ENCODE assay signal across 20 cellular contexts in genomic region chr11:69242583-69242940, GRCh38. TPM values are rescaled to one million over a fixed set of nuclear protein-coding genes. Genes with fewer than 3 reads are reported as not detected.
DNase-seq lines count a peak whose midpoint lies in the region; ATAC-seq, FAIRE-seq and TF ChIP-seq lines count a peak whose summit lies in the region.
"Had no signal": no experiment of that assay in that cellular context is flagged by ENCODE, and none has a peak within 500 bp of the region (broad histone marks: within the 10 kb centered on the region; RNA-seq: fewer than 3 reads in every experiment).

No MANE protein-coding gene starts in this region.

- no peak for ATAC-seq in CD8-positive, alpha-beta T cell
- ATAC-seq in mucosa of descending colon (peak; percentile 22), GM21515 (IDR thresholded peaks at IDR 0.05; ENCODE audit: unreplicated experiment) (no peak)

- POLR2A ChIA-PET in CD8-positive, alpha-beta T cell (lab: Charles Lee) = interaction anchor here (0.8 to 1.0 kb wide), 2 partner anchors 54 to 91 kb away, joined by 3 to 4 read pairs; no protein-coding TSS in a partner anchor

- H3K27me3 Mint-ChIP-seq in CD8-positive, alpha-beta T cell (ENCODE audit: low read depth) = no peaks in the 10 kb centered on the region
- H3K27me3 Mint-ChIP-seq in activated T-helper 1 cell treated with anti-CD3 and anti-CD28 coated beads, Interleukin-12 subunit alpha, Interleukin-12 subunit beta, Interleukin-2, Interleukin-4 antibody, amounts not matched to agents 30 ng/mL and 10 ng/mL and 1 ng/mL, durations not matched to agents 14 hours and 24 hours and 36 hours (ENCODE audit: insufficient read depth) = peaks cover 5% of the 10 kb centered on the region

- H3K4me1 ChIP-seq in CD8-positive, alpha-beta T cell (ENCODE audit: insufficient read depth, low read length) = peaks cover 12% of the 10 kb centered on the region
- no peaks in the 10 kb centered on the region for H3K4me1 ChIP-seq in mucosa of descending colon (ENCODE audit: low read depth)
- H3K4me1 ChIP-seq: SJSA1 had no signal

- H3K27me3 ChIP-seq in CD8-positive, alpha-beta T cell (ENCODE audit: insufficient read depth, low read length) = no peaks in the 10 kb centered on the region
- H3K27me3 ChIP-seq: esophagus squamous epithelium had no signal

- H3K36me3 ChIP-seq in CD8-positive, alpha-beta T cell (ENCODE audit: insufficient read depth, low read length) = no peaks in the 10 kb centered on the region
- H3K36me3 ChIP-seq in mucosa of descending colon (ENCODE audit: low read depth) = no peaks in the 10 kb centered on the region
- H3K36me3 ChIP-seq: esophagus squamous epithelium, SJSA1 had no signal

- TF ChIP-seq POLR2A in GM12892 (IDR thresholded peaks at IDR 0.05; ENCODE audit: low read depth, low read length) = no peak

- TF ChIP-seq CTCF in CD8-positive, alpha-beta T cell (IDR thresholded peaks at IDR 0.05) = no peak
- TF ChIP-seq CTCF in mucosa of descending colon (IDR thresholded peaks at IDR 0.05) = no peak

- H3K36me3 Mint-ChIP-seq in CD8-positive, alpha-beta T cell = no peaks in the 10 kb centered on the region
- no peaks in the 10 kb centered on the region for H3K36me3 Mint-ChIP-seq in activated T-helper 1 cell treated with anti-CD3 and anti-CD28 coated beads, Interleukin-12 subunit alpha, Interleukin-12 subunit beta, Interleukin-2, Interleukin-4 antibody, amounts not matched to agents 30 ng/mL and 10 ng/mL and 1 ng/mL, durations not matched to agents 14 hours and 24 hours and 36 hours (ENCODE audit: low read depth)

- no peaks in the 10 kb centered on the region for H3K9me3 ChIP-seq in CD8-positive, alpha-beta T cell (ENCODE audit: low read length)
- H3K9me3 ChIP-seq in mucosa of descending colon = no peaks in the 10 kb centered on the region
- H3K9me3 ChIP-seq: esophagus squamous epithelium had no signal

- no peak overlapping the region for H3K27ac ChIP-seq in CD8-positive, alpha-beta T cell (ENCODE audit: low read depth, low read length)
- H3K27ac ChIP-seq: esophagus squamous epithelium, HL-60, SJSA1, VCaP had no signal

- peaks cover 15% of the 10 kb centered on the region for H3K4me1 Mint-ChIP-seq in CD8-positive, alpha-beta T cell (ENCODE audit: low read depth)
- H3K4me1 Mint-ChIP-seq in activated T-helper 1 cell treated with anti-CD3 and anti-CD28 coated beads, Interleukin-12 subunit alpha, Interleukin-12 subunit beta, Interleukin-2, Interleukin-4 antibody, amounts not matched to agents 30 ng/mL and 10 ng/mL and 1 ng/mL, durations not matched to agents 14 hours and 24 hours and 36 hours (ENCODE audit: low read depth) = peaks cover 34% of the 10 kb centered on the region

- CTCF ChIA-PET in CD8-positive, alpha-beta T cell (lab: Charles Lee) = no interaction called here

- FAIRE-seq in GM12892 (lab: Jason Lieb, UNC) = no peak
- FAIRE-seq: astrocyte had no signal

- peak overlapping the region; percentile 80 for H3K27ac Mint-ChIP-seq in CD8-positive, alpha-beta T cell
- peak overlapping the region; percentile 21 for H3K27ac Mint-ChIP-seq in activated T-helper 1 cell treated with anti-CD3 and anti-CD28 coated beads, Interleukin-12 subunit alpha, Interleukin-12 subunit beta, Interleukin-2, Interleukin-4 antibody, amounts not matched to agents 30 ng/mL and 10 ng/mL and 1 ng/mL, durations not matched to agents 14 hours and 24 hours and 36 hours
- H3K27ac Mint-ChIP-seq: dendritic cell treated with granulocyte-macrophage colony-stimulating factor and Interleukin-4, amounts not matched to agents 40 ng/mL and 50 ng/mL, for 4 days; progenitor cell of endocrine pancreas had no signal

- intact Hi-C loops in CD8-positive, alpha-beta T cell (cut with DNase I, micrococcal nuclease) = no loop called here
- intact Hi-C loops in activated T-helper 1 cell treated with anti-CD3 and anti-CD28 coated beads, Interleukin-12 subunit alpha, Interleukin-12 subunit beta, Interleukin-2, Interleukin-4 antibody, amounts not matched to agents 30 ng/mL and 10 ng/mL and 1 ng/mL, durations not matched to agents 14 hours and 24 hours and 36 hours (cut with micrococcal nuclease) = no loop called here
- intact Hi-C loops in mucosa of descending colon (cut with DNase I, micrococcal nuclease) = no loop called here

- no peak overlapping the region for H3K4me3 Mint-ChIP-seq in CD8-positive, alpha-beta T cell
- no peak overlapping the region for H3K4me3 Mint-ChIP-seq in activated T-helper 1 cell treated with anti-CD3 and anti-CD28 coated beads, Interleukin-12 subunit alpha, Interleukin-12 subunit beta, Interleukin-2, Interleukin-4 antibody, amounts not matched to agents 30 ng/mL and 10 ng/mL and 1 ng/mL, durations not matched to agents 14 hours and 24 hours and 36 hours
- H3K4me3 Mint-ChIP-seq: dendritic cell treated with granulocyte-macrophage colony-stimulating factor and Interleukin-4, amounts not matched to agents 40 ng/mL and 50 ng/mL, for 4 days had no signal

- no peak overlapping the region for H3K4me3 ChIP-seq in CD8-positive, alpha-beta T cell (ENCODE audit: low read depth, low read length)
- H3K4me3 ChIP-seq in mucosa of descending colon = no peak overlapping the region
- H3K4me3 ChIP-seq: esophagus squamous epithelium, SJSA1 had no signal

- no peaks in the 10 kb centered on the region for H3K9me3 Mint-ChIP-seq in CD8-positive, alpha-beta T cell
- H3K9me3 Mint-ChIP-seq in activated T-helper 1 cell treated with anti-CD3 and anti-CD28 coated beads, Interleukin-12 subunit alpha, Interleukin-12 subunit beta, Interleukin-2, Interleukin-4 antibody, amounts not matched to agents 30 ng/mL and 10 ng/mL and 1 ng/mL, durations not matched to agents 14 hours and 24 hours and 36 hours = peaks cover 9% of the 10 kb centered on the region
- H3K9me3 Mint-ChIP-seq: dendritic cell treated with granulocyte-macrophage colony-stimulating factor and Interleukin-4, amounts not matched to agents 40 ng/mL and 50 ng/mL, for 4 days had no signal

- DNase-seq in NCI-H748 (lab: John Stamatoyannopoulos, UW; ENCODE audit: unreplicated experiment) = peak; percentile 12
- no peak for DNase-seq in NCI-H748 treated with DMSO at 0.1 percent for 48 hours (lab: John Stamatoyannopoulos, UW)
- DNase-seq in CD8-positive, alpha-beta T cell = peak in 1 of 7 experiments; percentile 49
- DNase-seq in activated T-helper 1 cell treated with anti-CD3 and anti-CD28 coated beads, Interleukin-12 subunit alpha, Interleukin-12 subunit beta, Interleukin-2, Interleukin-4 antibody, amounts not matched to agents 30 ng/mL and 10 ng/mL and 1 ng/mL, durations not matched to agents 14 hours and 24 hours and 36 hours (ENCODE audit: low spot score) = no peak
- DNase-seq in mucosa of descending colon = no peak
- DNase-seq in NCI-H2081 (lab: John Stamatoyannopoulos, UW) = no peak
- no peak for DNase-seq in GM12892 (ENCODE audit: insufficient read length)
- DNase-seq: 8988T; activated T-cell treated with anti-CD3 and anti-CD28 coated beads, Interleukin-2, amount 50 U/mL, for 1 hour; esophagus squamous epithelium; NCI-H1436; NCI-H446; OCI-M1 had no signal

RNA-seq across cellular contexts. Expression of gene MYEOV, which starts 51.4 kb away (rescaled TPM):
- under 1 TPM in 1 of 2 experiments, not detected in 1; 0.57 TPM for total RNA-seq in CD8-positive, alpha-beta T cell
- total RNA-seq in activated T-helper 1 cell treated with anti-CD3 and anti-CD28 coated beads, Interleukin-12 subunit alpha, Interleukin-12 subunit beta, Interleukin-2, Interleukin-4 antibody, amounts not matched to agents 30 ng/mL and 10 ng/mL and 1 ng/mL, durations not matched to agents 14 hours and 24 hours and 36 hours = 0.93 and 1.9 TPM in 2 replicates
- 1 to 10 TPM; 2.8 to 7.5 (median 6.2) TPM for total RNA-seq in mucosa of descending colon
- 0.34 TPM for polyA plus RNA-seq in GM12892 (2012; ENCODE audit: missing spikeins)
- total RNA-seq: astrocyte had no signal
